30 cellular contexts compared by ENCODE assay signal in genomic region chr20:24002896-24003295, GRCh38. TPM values are rescaled to one million over a fixed set of nuclear protein-coding genes. Genes with fewer than 3 reads are reported as not detected.
"Had no signal": no experiment of that assay in that cellular context is flagged by ENCODE, and none has a peak within 500 bp of the region (broad histone marks: within the 10 kb centered on the region; RNA-seq: fewer than 3 reads in every experiment).

No MANE protein-coding gene starts in this region.

- H3K36me3 ChIP-seq: esophagus muscularis mucosa, gastrocnemius medialis, heart right ventricle, prostate gland, tibial nerve had no signal

- H3K27me3 ChIP-seq: testis, tibial nerve had no signal

- H3K36me3 Mint-ChIP-seq: natural killer cell had no signal

- H3K4me3 Mint-ChIP-seq: dendritic cell treated with granulocyte-macrophage colony-stimulating factor and Interleukin-4, amounts not matched to agents 40 ng/mL and 50 ng/mL, for 4 days; effector memory CD8-positive, alpha-beta T cell; natural killer cell; neural crest cell had no signal

- H3K9ac ChIP-seq: parathyroid adenoma had no signal

- H3K9me3 Mint-ChIP-seq: dendritic cell treated with granulocyte-macrophage colony-stimulating factor and Interleukin-4, amounts not matched to agents 40 ng/mL and 50 ng/mL, for 4 days; effector memory CD8-positive, alpha-beta T cell; natural killer cell; neural crest cell had no signal

- H3K79me2 ChIP-seq: parathyroid adenoma had no signal

- H3K27ac Mint-ChIP-seq: dendritic cell treated with granulocyte-macrophage colony-stimulating factor and Interleukin-4, amounts not matched to agents 40 ng/mL and 50 ng/mL, for 4 days; natural killer cell had no signal

- H3K27ac ChIP-seq: epithelial cell of prostate, esophagus muscularis mucosa, gastrocnemius medialis, heart right ventricle, parathyroid adenoma, prostate gland, skin epidermis, testis, tibial nerve had no signal

- DNase-seq: cerebellar nuclear complex; effector memory CD8-positive, alpha-beta T cell; gastrocnemius medialis; heart right ventricle; hypothalamus; kidney glomerular epithelial cell; mammary epithelial cell; mucosa of descending colon; natural killer cell; occipital lobe; stimulated activated CD4-positive, alpha-beta T cell treated with anti-CD3 and anti-CD28 coated beads, Interleukin-12 subunit alpha, Interleukin-12 subunit beta, amount 100 ng/mL, for 4 hours; stimulated activated CD4-positive, alpha-beta T cell treated with anti-CD3 and anti-CD28 coated beads, Interleukin-2, amount 100 ng/mL, for 48 hours; stimulated activated naive CD4-positive, alpha-beta T cell treated with Interleukin-2 at 50 U/mL for 16 hours; testis had no signal

- H3K4me1 ChIP-seq: esophagus muscularis mucosa, gastrocnemius medialis, heart right ventricle, parathyroid adenoma, prostate gland, testis, tibial nerve had no signal

- H2AFZ ChIP-seq: parathyroid adenoma had no signal

- H3K9me3 ChIP-seq: esophagus muscularis mucosa, gastrocnemius medialis, heart right ventricle, mucosa of descending colon, prostate gland, testis, tibial nerve had no signal

- H3K4me3 ChIP-seq: esophagus muscularis mucosa, gastrocnemius medialis, heart right ventricle, mucosa of descending colon, prostate gland, skin epidermis, testis, tibial nerve had no signal

- ATAC-seq: effector memory CD8-positive, alpha-beta T cell; gastrocnemius medialis; heart right ventricle; mucosa of descending colon; sciatic nerve had no signal

- FAIRE-seq: colon, islet of Langerhans had no signal

RNA-seq across cellular contexts. Expression of gene GGTLC1, which starts 14.3 kb away (rescaled TPM):
- total RNA-seq: esophagus muscularis mucosa, fibroblast of villous mesenchyme, gastrocnemius medialis, heart right ventricle, liver, mammary epithelial cell, myocyte, natural killer cell, neural crest cell, occipital lobe, prostate gland, renal cortical epithelial cell, sciatic nerve, tibial nerve, ureter had no signal
- polyA plus RNA-seq: heart right ventricle, liver, mammary epithelial cell had no signal
